In the genomic region with DNA sequence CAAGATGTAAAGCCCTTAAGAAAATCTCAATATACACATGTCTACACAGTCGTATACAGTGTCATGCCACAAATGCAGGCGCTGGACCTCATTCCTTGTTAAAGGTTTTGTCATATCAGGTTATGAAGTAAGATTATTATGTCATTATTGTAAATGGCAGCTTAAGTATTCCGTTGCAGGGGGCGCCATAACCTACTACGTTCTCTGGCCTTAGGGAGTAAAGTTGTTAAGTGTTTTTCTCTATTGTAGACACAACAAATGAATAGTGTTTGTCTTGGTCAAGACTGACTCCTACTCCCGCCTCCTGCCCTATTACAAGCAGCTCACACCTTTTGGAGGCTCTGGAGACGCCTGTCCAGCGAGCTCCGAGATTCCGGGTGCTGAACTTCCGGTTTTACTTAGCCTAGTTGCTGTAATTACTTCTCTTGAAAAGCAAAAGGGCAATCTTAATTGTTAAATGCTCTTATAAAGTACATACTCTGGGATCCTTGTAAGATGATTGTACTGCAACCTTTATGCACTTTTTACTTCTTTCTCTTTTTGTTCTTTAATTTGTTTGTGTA, we compare ENCODE assay signal across 8 cellular contexts. TPM values are rescaled to one million over a fixed set of nuclear protein-coding genes. Genes with fewer than 3 reads are reported as not detected.
DNase-seq lines count a peak whose midpoint lies in the region; ATAC-seq and TF ChIP-seq lines count a peak whose summit lies in the region.

No MANE protein-coding gene starts in this region.

- DNase-seq in activated gamma-delta T cell treated with Interleukin-2 at 50 U/mL for 16 hours (peak; percentile 55), activated gamma-delta T cell (lab: John Stamatoyannopoulos, UW) (no peak), NCI-H1694 treated with DMSO at 0.1 percent for 48 hours (lab: John Stamatoyannopoulos, UW) (peak; percentile 27), cerebellar cortex (ENCODE audit: low spot score) (peak; percentile 66), left colon (peak; percentile 76 to 80)
- DNase-seq in stimulated activated CD4-positive, alpha-beta T cell treated with anti-CD3 and anti-CD28 coated beads, Interleukin-4, amount 100 ng/mL, for 24 hours, result peak; percentile 63

- intact Hi-C loops in left colon (cut with DNase I, micrococcal nuclease), result loop anchor here in 1 of 2 donors (5.0 kb wide), 1 partner anchor 201 kb away; a partner anchor contains a TSS

- 0 out of 2 replicates have a peak, but pooled peaks have one; percentile 17 for TF ChIP-seq CTCF in WI38 (IDR thresholded peaks at IDR 0.05; ENCODE audit: low read depth, low read length)

- ATAC-seq in HG02852 (IDR thresholded peaks at IDR 0.05; ENCODE audit: unreplicated experiment) (peak; percentile 32), left colon (peak; percentile 68)

- H3K4me3 ChIP-seq in WI38 (ENCODE audit: low read depth, low read length), result peak overlapping the region; percentile 95

RNA-seq across cellular contexts. Expression of a gene that starts 1.0 kb away (rescaled TPM):
- total RNA-seq in left colon, result 10 to 100 TPM; 29.7 to 34.3 TPM

RNA-seq across cellular contexts. Expression of a gene that starts 29.5 kb away (rescaled TPM):
- total RNA-seq in left colon, result not detected
